ENCODE assay signal across 18 cellular contexts in genomic region chr9:137030006-137030405, GRCh38. TPM values are rescaled to one million over a fixed set of nuclear protein-coding genes. Genes with fewer than 3 reads are reported as not detected.
DNase-seq lines count a peak whose midpoint lies in the region; ATAC-seq and TF ChIP-seq lines count a peak whose summit lies in the region.
"Had no signal": no experiment of that assay in that cellular context is flagged by ENCODE, and none has a peak within 500 bp of the region (broad histone marks: within the 10 kb centered on the region; RNA-seq: fewer than 3 reads in every experiment).

No MANE protein-coding gene starts in this region.

- peak overlapping the region; percentile 72 for H3K4me3 ChIP-seq in CD4-positive, CD25-positive, alpha-beta regulatory T cell (ENCODE audit: low read depth, low read length)
- H3K4me3 ChIP-seq in HL-60 (replicated peaks; ENCODE audit: insufficient read depth, low read length) = peak overlapping the region; percentile 88
- H3K4me3 ChIP-seq in uterus = no peak overlapping the region
- H3K4me3 ChIP-seq: SJSA1 had no signal

- TF ChIP-seq CTCF in HL-60 (IDR thresholded peaks at IDR 0.05; ENCODE audit: insufficient read depth, low read length) (no peak), uterus (IDR thresholded peaks at IDR 0.05) (no peak)

- H3K4me3 Mint-ChIP-seq in CD4-positive, CD25-positive, alpha-beta regulatory T cell = peak overlapping the region; percentile 88 to 97 (median 92)
- peak overlapping the region; percentile 76 to 79 for H3K4me3 Mint-ChIP-seq in activated T-cell treated with anti-CD3 and anti-CD28 coated beads, Interleukin-2, amount 50 U/mL, for 72 hours
- H3K4me3 Mint-ChIP-seq in naive thymus-derived CD8-positive, alpha-beta T cell = peak overlapping the region; percentile 76 to 88 (median 82)

- no peaks in the 10 kb centered on the region for H3K27me3 ChIP-seq in CD4-positive, CD25-positive, alpha-beta regulatory T cell (ENCODE audit: control insufficient read depth, insufficient read depth, low read length)
- H3K27me3 ChIP-seq in HL-60 (ENCODE audit: insufficient read depth, poor library complexity, severe bottlenecking) = no peaks in the 10 kb centered on the region
- no peaks in the 10 kb centered on the region for H3K27me3 ChIP-seq in uterus

- H3K36me3 ChIP-seq in CD4-positive, CD25-positive, alpha-beta regulatory T cell (ENCODE audit: control insufficient read depth, insufficient read depth, low read length) = no peaks in the 10 kb centered on the region
- no peaks in the 10 kb centered on the region for H3K36me3 ChIP-seq in uterus
- H3K36me3 ChIP-seq: gastrocnemius medialis, sigmoid colon, SJSA1 had no signal

- ATAC-seq in CD4-positive, CD25-positive, alpha-beta regulatory T cell (ENCODE audit: low read depth in 2 of 2) = no peak
- no peak for ATAC-seq in activated T-cell treated with anti-CD3 and anti-CD28 coated beads, Interleukin-2, amount 50 U/mL, for 72 hours (replicated peaks in 1 of 2)
- ATAC-seq in naive thymus-derived CD8-positive, alpha-beta T cell = no peak
- no peak for ATAC-seq in GM19324 (IDR thresholded peaks at IDR 0.05; ENCODE audit: low FRiP score, unreplicated experiment)
- ATAC-seq in GM18498 (IDR thresholded peaks at IDR 0.05; ENCODE audit: unreplicated experiment) = no peak

- H3K36me3 Mint-ChIP-seq in CD4-positive, CD25-positive, alpha-beta regulatory T cell = no peaks in the 10 kb centered on the region
- no peaks in the 10 kb centered on the region for H3K36me3 Mint-ChIP-seq in activated T-cell treated with anti-CD3 and anti-CD28 coated beads, Interleukin-2, amount 50 U/mL, for 72 hours (ENCODE audit: insufficient read depth in 2 of 2)
- no peaks in the 10 kb centered on the region for H3K36me3 Mint-ChIP-seq in naive thymus-derived CD8-positive, alpha-beta T cell
- H3K36me3 Mint-ChIP-seq: WTC11 had no signal

- DNase-seq in CD4-positive, CD25-positive, alpha-beta regulatory T cell = peak in 1 of 3 donors; percentile 32
- DNase-seq in HL-60 (ENCODE audit: low read depth in 1 of 2, low spot score in 1 of 2) (peak; percentile 66 to 68), occipital lobe (lab: John Stamatoyannopoulos, UW) (no peak), uterus (no peak)
- peak; percentile 34 to 37 for DNase-seq in activated T-cell treated with anti-CD3 and anti-CD28 coated beads, Interleukin-2, amount 50 U/mL, for 72 hours
- DNase-seq in naive thymus-derived CD8-positive, alpha-beta T cell = no peak

- no peak for TF ChIP-seq POLR2A in uterus (IDR thresholded peaks at IDR 0.05)

- H3K27ac Mint-ChIP-seq in CD4-positive, CD25-positive, alpha-beta regulatory T cell = peak overlapping the region in 2 of 3 donors; percentile 68 to 76
- H3K27ac Mint-ChIP-seq in activated T-cell treated with anti-CD3 and anti-CD28 coated beads, Interleukin-2, amount 50 U/mL, for 72 hours = no peak overlapping the region
- peak overlapping the region in 7 of 10 donors; percentile 57 to 89 (median 81) for H3K27ac Mint-ChIP-seq in naive thymus-derived CD8-positive, alpha-beta T cell
- H3K27ac Mint-ChIP-seq: nephron, WTC11 had no signal

- H3K9me3 Mint-ChIP-seq in CD4-positive, CD25-positive, alpha-beta regulatory T cell = no peaks in the 10 kb centered on the region
- H3K9me3 Mint-ChIP-seq in activated T-cell treated with anti-CD3 and anti-CD28 coated beads, Interleukin-2, amount 50 U/mL, for 72 hours = no peaks in the 10 kb centered on the region
- H3K9me3 Mint-ChIP-seq in naive thymus-derived CD8-positive, alpha-beta T cell = no peaks in the 10 kb centered on the region
- H3K9me3 Mint-ChIP-seq: activated T-helper 2 cell treated with anti-CD3 and anti-CD28 coated beads, Interferon-gamma antibody, Interleukin-2, Interleukin-4, amounts not matched to agents 10 μg/mL and 5 μg/mL and 100 μg/mL, durations not matched to agents 14 hours and 24 hours and 36 hours; nephron; WTC11 had no signal

- peaks cover 0 to 58% (median 24%) of the 10 kb centered on the region in 4 donors for H3K4me1 Mint-ChIP-seq in CD4-positive, CD25-positive, alpha-beta regulatory T cell
- peaks cover 57% of the 10 kb centered on the region for H3K4me1 Mint-ChIP-seq in activated T-cell treated with anti-CD3 and anti-CD28 coated beads, Interleukin-2, amount 50 U/mL, for 72 hours (ENCODE audit: low read depth)
- H3K4me1 Mint-ChIP-seq in naive thymus-derived CD8-positive, alpha-beta T cell = peaks cover 22 to 72% (median 67%) of the 10 kb centered on the region in 4 donors
- H3K4me1 Mint-ChIP-seq: nephron had no signal

- H3K4me1 ChIP-seq in CD4-positive, CD25-positive, alpha-beta regulatory T cell (ENCODE audit: control insufficient read depth, insufficient read depth, low read length, poor library complexity, severe bottlenecking) = peaks cover 82% of the 10 kb centered on the region
- H3K4me1 ChIP-seq in uterus = peaks cover 0 to 18% of the 10 kb centered on the region in 2 donors

- POLR2A ChIA-PET in naive thymus-derived CD8-positive, alpha-beta T cell (lab: Charles Lee) = interaction anchor here (0.6 to 2.6 kb wide), 9 partner anchors 30 to 242 kb away, joined by 3 to 13 read pairs (median 3); partner anchors contain the start of genes CLIC3, FBXW5, MAN1B1 and PAXX

- peak overlapping the region; percentile 74 for H3K27ac ChIP-seq in CD4-positive, CD25-positive, alpha-beta regulatory T cell (ENCODE audit: insufficient read depth, low read length, poor library complexity, severe bottlenecking)
- H3K27ac ChIP-seq in HL-60 (replicated peaks) (peak overlapping the region; percentile 98), uterus (no peak overlapping the region)
- H3K27ac ChIP-seq: gastrocnemius medialis, sigmoid colon, SJSA1 had no signal

- no peaks in the 10 kb centered on the region for H3K27me3 Mint-ChIP-seq in CD4-positive, CD25-positive, alpha-beta regulatory T cell
- H3K27me3 Mint-ChIP-seq in activated T-cell treated with anti-CD3 and anti-CD28 coated beads, Interleukin-2, amount 50 U/mL, for 72 hours (ENCODE audit: low read depth) = no peaks in the 10 kb centered on the region
- no peaks in the 10 kb centered on the region for H3K27me3 Mint-ChIP-seq in naive thymus-derived CD8-positive, alpha-beta T cell

- no peaks in the 10 kb centered on the region for H3K9me3 ChIP-seq in CD4-positive, CD25-positive, alpha-beta regulatory T cell (ENCODE audit: control insufficient read depth in 2 of 2, low read length in 2 of 2)
- H3K9me3 ChIP-seq in uterus = no peaks in the 10 kb centered on the region
- H3K9me3 ChIP-seq: gastrocnemius medialis, sigmoid colon, SJSA1 had no signal

- intact Hi-C loops in uterus (cut with DNase I; ENCODE audit: low total_unique reads) = loop anchor here (5.0 kb wide), 1 partner anchor 243 kb away; no protein-coding TSS in a partner anchor

RNA-seq across cellular contexts. Expression of gene FUT7, which starts 1.9 kb away (rescaled TPM):
- total RNA-seq in CD4-positive, CD25-positive, alpha-beta regulatory T cell = 15.2 TPM
- polyA plus RNA-seq in CD4-positive, CD25-positive, alpha-beta regulatory T cell = 10 to 100 TPM; 31.8 to 79.0 (median 42.9) TPM
- total RNA-seq in activated T-cell treated with anti-CD3 and anti-CD28 coated beads, Interleukin-2, amount 50 U/mL, for 72 hours = 1 to 10 TPM; 1.6 to 1.8 TPM
- under 1 TPM in 1 of 2 experiments, not detected in 1; 0.13 TPM for total RNA-seq in naive thymus-derived CD8-positive, alpha-beta T cell
- 1 to 10 TPM; 1.2 to 1.6 (median 1.6) TPM for polyA plus RNA-seq in naive thymus-derived CD8-positive, alpha-beta T cell
- total RNA-seq in occipital lobe (not detected), uterus (not detected)
- total RNA-seq: activated T-helper 2 cell treated with anti-CD3 and anti-CD28 coated beads, Interferon-gamma antibody, Interleukin-2, Interleukin-4, amounts not matched to agents 10 μg/mL and 5 μg/mL and 100 μg/mL, durations not matched to agents 14 hours and 24 hours and 36 hours; bronchial epithelial cell; gastrocnemius medialis; H4; SJSA1; WTC11 had no signal
- polyA plus RNA-seq: keratinocyte had no signal

RNA-seq across cellular contexts. Expression of gene ABCA2, which starts 2.0 kb away (rescaled TPM):
- 135 TPM for total RNA-seq in CD4-positive, CD25-positive, alpha-beta regulatory T cell
- polyA plus RNA-seq in CD4-positive, CD25-positive, alpha-beta regulatory T cell = 1 to 10 TPM; 3.8 to 4.5 (median 4.3) TPM
- total RNA-seq in activated T-cell treated with anti-CD3 and anti-CD28 coated beads, Interleukin-2, amount 50 U/mL, for 72 hours = 10 to 100 TPM; 23.9 to 27.5 TPM
- 10 to 100 TPM; 37.0 to 41.5 TPM for total RNA-seq in naive thymus-derived CD8-positive, alpha-beta T cell
- 1 to 10 TPM; 3.9 to 9.4 (median 4.7) TPM for polyA plus RNA-seq in naive thymus-derived CD8-positive, alpha-beta T cell
- 20.9 TPM for total RNA-seq in occipital lobe
- total RNA-seq in uterus = 10 to 100 TPM; 24.8 to 36.9 (median 26.1) TPM

RNA-seq across cellular contexts. Expression of gene NPDC1, which starts 16.0 kb away (rescaled TPM):
- total RNA-seq in CD4-positive, CD25-positive, alpha-beta regulatory T cell = 106 TPM
- 10 to 100 TPM in 2 of 4 donors, 1 to 10 TPM in 2; 4.2 to 15.3 (median 9.2) TPM for polyA plus RNA-seq in CD4-positive, CD25-positive, alpha-beta regulatory T cell
- total RNA-seq in activated T-cell treated with anti-CD3 and anti-CD28 coated beads, Interleukin-2, amount 50 U/mL, for 72 hours = 10 to 100 TPM; 27.2 to 28.7 TPM
- 1 to 10 TPM; 2.8 to 4.3 TPM for total RNA-seq in naive thymus-derived CD8-positive, alpha-beta T cell
- 1 to 10 TPM; 2.1 to 9.3 (median 4.2) TPM for polyA plus RNA-seq in naive thymus-derived CD8-positive, alpha-beta T cell
- total RNA-seq in occipital lobe (15.3 TPM), uterus (100 to 1,000 TPM in 1 of 4 donors, 10 to 100 TPM in 3; 25.2 to 221 (median 59.2) TPM)
- total RNA-seq: SJSA1 had no signal

RNA-seq across cellular contexts. Expression of gene ENTPD2, which starts 23.9 kb away (rescaled TPM):
- not detected for total RNA-seq in CD4-positive, CD25-positive, alpha-beta regulatory T cell
- not detected for polyA plus RNA-seq in CD4-positive, CD25-positive, alpha-beta regulatory T cell
- under 1 TPM; 0.28 to 0.48 TPM for total RNA-seq in activated T-cell treated with anti-CD3 and anti-CD28 coated beads, Interleukin-2, amount 50 U/mL, for 72 hours
- not detected for total RNA-seq in naive thymus-derived CD8-positive, alpha-beta T cell
- polyA plus RNA-seq in naive thymus-derived CD8-positive, alpha-beta T cell = not detected
- total RNA-seq in occipital lobe (0.16 TPM), uterus (10 to 100 TPM in 1 of 4 donors, 1 to 10 TPM in 1, not detected in 2; 2.4 to 11.5 TPM)
- total RNA-seq: activated T-helper 2 cell treated with anti-CD3 and anti-CD28 coated beads, Interferon-gamma antibody, Interleukin-2, Interleukin-4, amounts not matched to agents 10 μg/mL and 5 μg/mL and 100 μg/mL, durations not matched to agents 14 hours and 24 hours and 36 hours; H4; SJSA1; subcutaneous adipose tissue had no signal

RNA-seq across cellular contexts. Expression of gene CLIC3, which starts 33.6 kb away (rescaled TPM):
- total RNA-seq in CD4-positive, CD25-positive, alpha-beta regulatory T cell = 1.0 TPM
- 1 to 10 TPM in 3 of 4 donors, under 1 TPM in 1; 0.38 to 4.5 (median 2.9) TPM for polyA plus RNA-seq in CD4-positive, CD25-positive, alpha-beta regulatory T cell
- under 1 TPM; 0.43 to 0.65 TPM for total RNA-seq in activated T-cell treated with anti-CD3 and anti-CD28 coated beads, Interleukin-2, amount 50 U/mL, for 72 hours
- total RNA-seq in naive thymus-derived CD8-positive, alpha-beta T cell = 10 to 100 TPM; 11.1 to 13.5 TPM
- 10 to 100 TPM in 2 of 3 donors, 1 to 10 TPM in 1; 7.0 to 30.2 (median 16.9) TPM for polyA plus RNA-seq in naive thymus-derived CD8-positive, alpha-beta T cell
- total RNA-seq in occipital lobe (0.31 TPM), uterus (1 to 10 TPM in 2 of 4 donors, not detected in 2; 1.5 TPM)
- total RNA-seq: activated T-helper 2 cell treated with anti-CD3 and anti-CD28 coated beads, Interferon-gamma antibody, Interleukin-2, Interleukin-4, amounts not matched to agents 10 μg/mL and 5 μg/mL and 100 μg/mL, durations not matched to agents 14 hours and 24 hours and 36 hours had no signal

Comparison
In these comparisons a context has a peak if more than half of its experiments do, and no peak if none do; other contexts are left out.
1. DNase-seq: peak in HL-60 (2 of 2) and activated T-cell treated with anti-CD3 and anti-CD28 coated beads, Interleukin-2, amount 50 U/mL, for 72 hours (2 of 2); none in naive thymus-derived CD8-positive, alpha-beta T cell (0 of 10), occipital lobe (single experiment) and uterus (0 of 2).
2. H3K27ac ChIP-seq: peak in CD4-positive, CD25-positive, alpha-beta regulatory T cell (single experiment) and HL-60 (single experiment); none in uterus (0 of 2).
3. H3K4me3 ChIP-seq: peak in CD4-positive, CD25-positive, alpha-beta regulatory T cell (single experiment) and HL-60 (single experiment); none in uterus (0 of 2).
4. Peak in every context shown above with its lines, with median percentiles within 50 percentile points of each other: H3K4me3 Mint-ChIP-seq.